Comparison of ENCODE assay signal across 15 cellular contexts in the genomic region with DNA sequence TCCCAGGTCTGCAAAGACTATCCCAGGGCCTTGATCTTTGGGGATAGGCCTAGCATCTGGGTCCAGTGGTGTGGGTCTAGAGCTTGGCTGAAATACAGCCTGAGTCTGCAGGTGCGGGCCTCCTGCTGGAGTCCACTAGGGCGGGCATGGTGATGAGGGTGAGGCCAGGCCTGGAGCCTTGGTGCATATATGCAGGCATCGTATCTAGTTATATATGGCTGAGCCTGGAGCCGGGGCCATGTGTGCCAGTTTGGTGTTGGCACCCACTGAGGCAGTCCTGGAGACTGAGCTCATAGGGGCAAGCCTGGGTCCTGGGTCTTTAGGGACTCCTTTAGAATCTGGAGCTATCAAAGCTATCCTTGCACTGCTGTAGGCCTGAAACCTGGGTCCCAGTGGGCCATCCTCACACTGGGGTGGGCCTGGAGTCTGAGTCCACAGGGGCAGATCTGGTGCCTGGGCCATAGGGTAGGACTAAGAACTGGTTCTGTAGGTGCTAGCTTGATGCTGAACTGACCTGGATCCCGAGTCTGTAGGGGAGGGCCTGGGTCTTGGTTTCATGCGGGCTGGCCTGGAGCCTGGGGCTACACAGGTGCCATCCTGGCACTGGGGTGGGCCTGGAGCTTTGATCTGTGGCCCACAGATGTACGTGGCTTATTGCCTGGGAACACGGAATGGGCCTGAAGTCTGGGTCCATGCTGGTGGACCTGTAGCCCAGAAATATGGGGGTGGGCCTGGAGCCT.
DNase-seq lines count a peak whose midpoint lies in the region; ATAC-seq and TF ChIP-seq lines count a peak whose summit lies in the region.
"Had no signal": no experiment of that assay in that cellular context is flagged by ENCODE, and none has a peak within 500 bp of the region (broad histone marks: within the 10 kb centered on the region; RNA-seq: fewer than 3 reads in every experiment).

No MANE protein-coding gene starts in this region.

- no peak for TF ChIP-seq POLR2A in esophagus muscularis mucosa (IDR thresholded peaks at IDR 0.05; ENCODE audit: low read depth)

- BruUV-seq in A673 (replicated peaks; lab: Mats Ljungman, UMichigan) = no TSS peak

- H3K4me3 ChIP-seq in osteoblast (ENCODE audit: insufficient read depth, low read length) (no peak overlapping the region), upper lobe of right lung (no peak overlapping the region), esophagus muscularis mucosa (no peak overlapping the region), A673 (ENCODE audit: low read depth, low read length, poor library complexity, severe bottlenecking) (no peak overlapping the region)
- H3K4me3 ChIP-seq: BLaER1, HAP-1 had no signal

- H4K20me1 ChIP-seq in osteoblast (ENCODE audit: insufficient read depth, low read length) = no peaks in the 10 kb centered on the region
- H4K20me1 ChIP-seq: BLaER1 had no signal

- 100% methylated on average over 4 of the region's 8 CpGs for WGBS in esophagus muscularis mucosa

- no peak overlapping the region for H3K27ac Mint-ChIP-seq in chondrocyte (ENCODE audit: unreplicated experiment)
- H3K27ac Mint-ChIP-seq: CD4-positive, CD25-positive, alpha-beta regulatory T cell had no signal

- POLR2A ChIA-PET in A673 (lab: Charles Lee; ENCODE audit: low non-redundant PET) = no interaction called here

- TF ChIP-seq CTCF in chondrocyte (IDR thresholded peaks at IDR 0.05) (no peak), osteoblast (IDR thresholded peaks at IDR 0.05; ENCODE audit: extremely low read depth, low read depth, low read length) (no peak), upper lobe of right lung (IDR thresholded peaks at IDR 0.05) (no peak), esophagus muscularis mucosa (IDR thresholded peaks at IDR 0.05) (no peak), A673 (conservative IDR thresholded peaks at IDR 0.05; ENCODE audit: low read depth, low read length) (no peak)

- no peak overlapping the region for H3K27ac ChIP-seq in osteoblast (ENCODE audit: low read depth, low read length)
- no peak overlapping the region for H3K27ac ChIP-seq in upper lobe of right lung
- no peak overlapping the region for H3K27ac ChIP-seq in esophagus muscularis mucosa (replicated peaks in 1 of 4)
- H3K27ac ChIP-seq in A673 (ENCODE audit: low read depth, low read length, poor library complexity, severe bottlenecking) = no peak overlapping the region
- H3K27ac ChIP-seq: 22Rv1, BLaER1 had no signal

- no peak overlapping the region for H2AFZ ChIP-seq in osteoblast (ENCODE audit: low read length)

- no peak overlapping the region for H3K4me2 ChIP-seq in osteoblast (ENCODE audit: insufficient read depth, low read length)
- H3K4me2 ChIP-seq: BLaER1 had no signal

- no peak for ATAC-seq in left ventricle myocardium superior
- ATAC-seq in Right ventricle myocardium inferior = no peak
- peak; percentile 13 for ATAC-seq in upper lobe of right lung
- no peak for ATAC-seq in GM21717 (IDR thresholded peaks at IDR 0.05; ENCODE audit: unreplicated experiment)

- no peaks in the 10 kb centered on the region for H3K4me1 ChIP-seq in osteoblast (ENCODE audit: insufficient read depth, low read length)
- H3K4me1 ChIP-seq in upper lobe of right lung = no peaks in the 10 kb centered on the region
- H3K4me1 ChIP-seq in esophagus muscularis mucosa = peaks cover 0 to 5% (median 0%) of the 10 kb centered on the region in 4 donors
- H3K4me1 ChIP-seq in A673 (ENCODE audit: insufficient read depth, low read length, poor library complexity, severe bottlenecking) = no peaks in the 10 kb centered on the region
- H3K4me1 ChIP-seq: BLaER1, HAP-1 had no signal

- H3K9me3 ChIP-seq in osteoblast (ENCODE audit: low read depth, low read length) = no peaks in the 10 kb centered on the region
- H3K9me3 ChIP-seq in upper lobe of right lung = no peaks in the 10 kb centered on the region
- no peaks in the 10 kb centered on the region for H3K9me3 ChIP-seq in esophagus muscularis mucosa
- H3K9me3 ChIP-seq in A673 (ENCODE audit: low read depth, low read length, poor library complexity, severe bottlenecking) = no peaks in the 10 kb centered on the region
- H3K9me3 ChIP-seq: HAP-1 had no signal

- H3K36me3 Mint-ChIP-seq in chondrocyte (ENCODE audit: low read depth) = no peaks in the 10 kb centered on the region
- H3K36me3 Mint-ChIP-seq: CD4-positive, CD25-positive, alpha-beta regulatory T cell had no signal

- H3K27me3 ChIP-seq in osteoblast (ENCODE audit: insufficient read depth, low read length) (no peaks in the 10 kb centered on the region), upper lobe of right lung (no peaks in the 10 kb centered on the region), esophagus muscularis mucosa (no peaks in the 10 kb centered on the region), A673 (replicated peaks; ENCODE audit: insufficient read depth, low read depth, low read length, poor library complexity) (no peaks in the 10 kb centered on the region)
- H3K27me3 ChIP-seq: BLaER1 had no signal

- CTCF ChIA-PET in A673 (lab: Charles Lee) = no interaction called here

- no peaks in the 10 kb centered on the region for H3K79me2 ChIP-seq in osteoblast (ENCODE audit: insufficient read depth, low read length)

- no peak overlapping the region for H3K4me3 Mint-ChIP-seq in chondrocyte (ENCODE audit: unreplicated experiment)
- H3K4me3 Mint-ChIP-seq: CD4-positive, CD25-positive, alpha-beta regulatory T cell had no signal

- TF ChIP-seq EP300 in esophagus muscularis mucosa (IDR thresholded peaks at IDR 0.05) = no peak

- no peaks in the 10 kb centered on the region for H3K36me3 ChIP-seq in osteoblast (ENCODE audit: insufficient read depth, low read length)
- no peaks in the 10 kb centered on the region for H3K36me3 ChIP-seq in upper lobe of right lung
- no peaks in the 10 kb centered on the region for H3K36me3 ChIP-seq in esophagus muscularis mucosa
- H3K36me3 ChIP-seq in A673 (ENCODE audit: insufficient read depth, low read length, poor library complexity, severe bottlenecking) = no peaks in the 10 kb centered on the region
- H3K36me3 ChIP-seq: BLaER1, HAP-1 had no signal

- intact Hi-C loops in left ventricle myocardium superior (cut with micrococcal nuclease) = no loop called here
- intact Hi-C loops in Right ventricle myocardium inferior (cut with DNase I) = no loop called here
- intact Hi-C loops in upper lobe of right lung (cut with DNase I) = no loop called here
- intact Hi-C loops in esophagus muscularis mucosa (cut with DNase I) = no loop called here
- intact Hi-C loops in A673 (cut with micrococcal nuclease; ENCODE audit: unreplicated experiment) = no loop called here

- peaks cover 6% of the 10 kb centered on the region for H3K9me3 Mint-ChIP-seq in chondrocyte (ENCODE audit: low read depth)

- H3K4me1 Mint-ChIP-seq in chondrocyte (ENCODE audit: low read depth) = peaks cover 9% of the 10 kb centered on the region
- H3K4me1 Mint-ChIP-seq: CD4-positive, CD25-positive, alpha-beta regulatory T cell had no signal

- DNase-seq in left ventricle myocardium superior (peak; percentile 18), Right ventricle myocardium inferior (ENCODE audit: missing footprints) (no peak), chondrocyte (ENCODE audit: low spot score) (peak; percentile 87), osteoblast (ENCODE audit: insufficient read length, low spot score, missing footprints) (peak; percentile 14), upper lobe of right lung (no peak), esophagus muscularis mucosa (ENCODE audit: extremely low spot score) (no peak), A673 (ENCODE audit: low spot score) (no peak)
- DNase-seq: AML-193; CD4-positive, CD25-positive, alpha-beta regulatory T cell; DMS53; GF-D8 had no signal

- no peaks in the 10 kb centered on the region for H3K27me3 Mint-ChIP-seq in chondrocyte (ENCODE audit: low read depth)
- H3K27me3 Mint-ChIP-seq: CD4-positive, CD25-positive, alpha-beta regulatory T cell had no signal

Comparison
In these comparisons a context has a peak if more than half of its experiments do, and no peak if none do; other contexts are left out.
1. DNase-seq: peak in left ventricle myocardium superior (single experiment), chondrocyte (single experiment) and osteoblast (single experiment); none in Right ventricle myocardium inferior (single experiment), upper lobe of right lung (single experiment), esophagus muscularis mucosa (single experiment) and A673 (single experiment).